28 cellular contexts compared by ENCODE assay signal in the genomic region with DNA sequence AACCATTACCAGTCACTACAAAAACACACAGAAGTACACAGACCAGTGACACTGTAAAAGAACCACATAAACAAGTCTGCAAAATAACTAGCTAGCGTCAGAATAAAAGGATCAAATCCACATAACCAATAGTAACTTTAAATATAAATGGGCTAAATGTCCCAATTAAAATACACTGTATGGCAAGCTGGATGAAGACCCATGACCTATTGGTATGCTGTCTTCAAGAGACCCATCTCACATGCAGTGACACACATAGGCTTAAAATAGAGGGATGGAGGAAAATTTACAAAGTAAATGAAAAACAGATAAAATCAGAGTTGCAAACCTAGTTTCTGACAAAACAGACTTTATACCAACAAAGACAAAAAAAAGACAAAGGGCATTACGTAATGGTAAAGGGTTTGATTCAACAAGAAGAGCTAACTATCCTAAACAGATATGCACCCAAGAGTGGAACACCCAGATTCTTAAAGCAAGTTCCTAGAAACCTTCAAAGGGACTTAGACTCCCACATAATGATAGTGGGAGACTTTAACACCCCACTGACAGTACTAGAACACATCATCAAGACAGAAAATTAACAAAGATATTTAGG.
"Had no signal": no experiment of that assay in that cellular context is flagged by ENCODE, and none has a peak within 500 bp of the region (broad histone marks: within the 10 kb centered on the region; RNA-seq: fewer than 3 reads in every experiment).

No MANE protein-coding gene starts in this region.

- H3K9me3 ChIP-seq: colonic mucosa had no signal

- ATAC-seq: effector memory CD8-positive, alpha-beta T cell; esophagus mucosa; foreskin keratinocyte; gastrocnemius medialis; gastroesophageal sphincter; heart left ventricle; heart right ventricle had no signal

- DNase-seq: colonic mucosa; cortex of kidney; dermis blood vessel endothelial cell; dorsolateral prefrontal cortex; effector CD4-positive, alpha-beta T cell; effector CD8-positive, alpha-beta T cell; effector memory CD4-positive, alpha-beta T cell; effector memory CD8-positive, alpha-beta T cell; endodermal cell; erythroblast; esophagus squamous epithelium; foreskin fibroblast; foreskin keratinocyte; foreskin melanocyte; gastrocnemius medialis; glutamatergic neuron; head of caudate nucleus; heart left ventricle; heart right ventricle had no signal

- H3K27ac ChIP-seq: colonic mucosa, coronary artery, dorsolateral prefrontal cortex, epithelial cell of prostate, esophagus muscularis mucosa, esophagus squamous epithelium, foreskin keratinocyte, gastrocnemius medialis, gastroesophageal sphincter, heart left ventricle, heart right ventricle had no signal

- H3K4me3 ChIP-seq: colonic mucosa, coronary artery, dorsolateral prefrontal cortex, esophagus muscularis mucosa, esophagus squamous epithelium, gastrocnemius medialis, gastroesophageal sphincter, heart left ventricle, heart right ventricle had no signal

- H3K4me1 ChIP-seq: colonic mucosa, esophagus muscularis mucosa, esophagus squamous epithelium, foreskin keratinocyte, gastrocnemius medialis, gastroesophageal sphincter, heart left ventricle, heart right ventricle had no signal

- H3K36me3 ChIP-seq: colonic mucosa, esophagus muscularis mucosa, esophagus squamous epithelium, gastrocnemius medialis, gastroesophageal sphincter, heart left ventricle, heart right ventricle had no signal

- H3K27me3 ChIP-seq: colonic mucosa, dorsolateral prefrontal cortex, esophagus muscularis mucosa, esophagus squamous epithelium, foreskin keratinocyte, gastrocnemius medialis, gastroesophageal sphincter, heart left ventricle, heart right ventricle had no signal

- FAIRE-seq: colon, endometrium, endothelial cell of umbilical vein, frontal cortex had no signal
